8 cellular contexts compared by ENCODE assay signal in the genomic region with DNA sequence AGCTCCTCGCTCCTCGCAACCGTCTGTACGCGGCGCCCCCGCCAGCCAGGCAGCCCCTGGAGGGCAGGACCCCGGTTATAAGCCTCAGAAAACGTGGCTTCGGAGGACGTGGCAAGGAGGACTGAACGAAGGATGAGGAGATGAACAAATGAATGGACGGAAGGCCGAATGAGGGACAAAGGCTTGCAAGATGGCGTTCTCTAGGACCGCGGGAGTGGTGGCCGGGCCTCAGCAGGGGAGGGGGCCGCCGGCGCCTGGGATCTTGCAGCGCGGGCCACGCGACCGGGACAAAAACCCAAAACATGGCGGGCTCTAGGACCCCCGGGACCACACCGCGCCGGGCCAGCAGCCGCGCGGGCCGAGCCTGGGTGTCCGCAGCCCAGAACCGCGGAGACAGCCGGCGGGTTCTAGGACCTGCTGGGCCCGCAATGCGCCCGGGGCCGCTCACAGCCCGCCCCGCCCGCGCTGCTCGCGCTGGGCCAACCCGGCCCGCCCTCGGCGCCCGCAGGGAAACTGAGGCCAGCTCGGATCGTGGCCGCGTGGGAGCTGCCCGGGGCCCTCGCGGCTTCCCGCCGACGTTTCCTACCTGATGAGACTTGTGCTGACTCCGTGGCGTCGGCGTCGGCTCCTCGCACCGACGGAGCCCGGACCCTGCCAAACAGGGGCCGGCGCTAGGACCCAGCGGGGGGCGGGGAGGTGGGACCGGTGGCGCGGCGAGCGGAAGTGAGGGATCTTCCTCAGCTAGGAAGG. TPM values are rescaled to one million over a fixed set of nuclear protein-coding genes. Genes with fewer than 3 reads are reported as not detected.
DNase-seq lines count a peak whose midpoint lies in the region; ATAC-seq and TF ChIP-seq lines count a peak whose summit lies in the region.

No MANE protein-coding gene starts in this region.

- no peaks in the 10 kb centered on the region for H3K9me3 Mint-ChIP-seq in activated naive CD8-positive, alpha-beta T cell treated with anti-CD3 and anti-CD28 coated beads, Interleukin-2, amount 50 U/mL, for 24 hours

- H3K27ac Mint-ChIP-seq in activated naive CD8-positive, alpha-beta T cell treated with anti-CD3 and anti-CD28 coated beads, Interleukin-2, amount 50 U/mL, for 24 hours, result peak overlapping the region; percentile 99

- TF ChIP-seq CTCF in GM12875 (IDR thresholded peaks at IDR 0.05; ENCODE audit: borderline replicate concordance, insufficient read depth, low read depth, low read length) (no peak), tibial nerve (IDR thresholded peaks at IDR 0.05) (peak in 2 of 5 experiments; percentile 16 to 60)

- peaks cover 18% of the 10 kb centered on the region for H3K36me3 Mint-ChIP-seq in activated naive CD8-positive, alpha-beta T cell treated with anti-CD3 and anti-CD28 coated beads, Interleukin-2, amount 50 U/mL, for 24 hours (ENCODE audit: low read depth)

- H3K4me3 Mint-ChIP-seq in activated naive CD8-positive, alpha-beta T cell treated with anti-CD3 and anti-CD28 coated beads, Interleukin-2, amount 50 U/mL, for 24 hours, result peak overlapping the region; percentile 100

- peaks cover 40% of the 10 kb centered on the region for H3K4me1 Mint-ChIP-seq in activated naive CD8-positive, alpha-beta T cell treated with anti-CD3 and anti-CD28 coated beads, Interleukin-2, amount 50 U/mL, for 24 hours

- no peaks in the 10 kb centered on the region for H3K27me3 ChIP-seq in tibial nerve

- peaks cover 0 to 24% (median 11%) of the 10 kb centered on the region in 3 donors for H3K36me3 ChIP-seq in tibial nerve

- DNase-seq in NCI-H1092 (lab: John Stamatoyannopoulos, UW), result peak; percentile 77
- DNase-seq in SW 1271 (lab: John Stamatoyannopoulos, UW), result peak; percentile 79 to 84
- peak; percentile 93 for DNase-seq in activated naive CD8-positive, alpha-beta T cell treated with anti-CD3 and anti-CD28 coated beads, Interleukin-2, amount 50 U/mL, for 24 hours
- peak; percentile 95 for DNase-seq in cardiac septum (ENCODE audit: low spot score)
- DNase-seq in pons (ENCODE audit: low spot score), result peak; percentile 90
- peak; percentile 75 to 88 for DNase-seq in tibial nerve (ENCODE audit: low spot score in 2 of 2)

- intact Hi-C loops in cardiac septum (cut with DNase I), result loop anchor here (5.0 kb wide), 2 partner anchors 41 to 116 kb away; a partner anchor contains a TSS

- H3K9me3 ChIP-seq in tibial nerve, result no peaks in the 10 kb centered on the region

- no peak for TF ChIP-seq POLR2A in tibial nerve (IDR thresholded peaks at IDR 0.05)

- H3K27me3 Mint-ChIP-seq in activated naive CD8-positive, alpha-beta T cell treated with anti-CD3 and anti-CD28 coated beads, Interleukin-2, amount 50 U/mL, for 24 hours, result no peaks in the 10 kb centered on the region

- 1% methylated on average over 45 to 64 of the region's 83 CpGs for WGBS in tibial nerve, 2 donors

- peak overlapping the region; percentile 89 to 97 (median 96) for H3K27ac ChIP-seq in tibial nerve

- H3K4me1 ChIP-seq in tibial nerve, result peaks cover 0 to 38% (median 19%) of the 10 kb centered on the region in 4 donors

- peak; percentile 44 for ATAC-seq in HG02610 (IDR thresholded peaks at IDR 0.05; ENCODE audit: unreplicated experiment)
- peak; percentile 58 for ATAC-seq in activated naive CD8-positive, alpha-beta T cell treated with anti-CD3 and anti-CD28 coated beads, Interleukin-2, amount 50 U/mL, for 24 hours

- TF ChIP-seq EP300 in tibial nerve (IDR thresholded peaks at IDR 0.05), result no peak

- H3K4me3 ChIP-seq in GM12875 (ENCODE audit: low read depth, low read length) (peak overlapping the region; percentile 61), tibial nerve (peak overlapping the region; percentile 88 to 100 (median 97))

RNA-seq across cellular contexts. Expression of a gene that starts 0.8 kb away (rescaled TPM):
- total RNA-seq in cardiac septum (5.9 TPM), tibial nerve (10 to 100 TPM; 15.5 to 20.3 (median 16.7) TPM)

RNA-seq across cellular contexts. Expression of a gene that starts 1.0 kb away (rescaled TPM):
- total RNA-seq in cardiac septum (9.6 TPM), tibial nerve (10 to 100 TPM; 13.4 to 22.5 (median 20.0) TPM)

RNA-seq across cellular contexts. Expression of a gene that starts 15.5 kb away (rescaled TPM):
- 0.59 TPM for total RNA-seq in cardiac septum
- 1 to 10 TPM; 1.3 to 5.4 (median 3.1) TPM for total RNA-seq in tibial nerve

RNA-seq across cellular contexts. Expression of a gene that starts 21.3 kb away (rescaled TPM):
- total RNA-seq in cardiac septum, result 42.1 TPM
- total RNA-seq in tibial nerve, result 100 to 1,000 TPM; 114 to 180 (median 136) TPM

RNA-seq across cellular contexts. Expression of a gene that starts 34.9 kb away (rescaled TPM):
- 56.4 TPM for total RNA-seq in cardiac septum
- total RNA-seq in tibial nerve, result 10 to 100 TPM; 37.9 to 53.4 (median 45.6) TPM

Comparison
In these comparisons a context has a peak if more than half of its experiments do, and no peak if none do; other contexts are left out.
1. Peak in every context shown above with its lines: DNase-seq, ATAC-seq, H3K4me3 ChIP-seq and H3K27ac ChIP-seq.